Comparison of ENCODE assay signal across 29 cellular contexts in genomic region chrX:129346574-129346973, GRCh38.
A peak's percentile ranks its signal among the peaks of the same experiment; 100 is the strongest.
DNase-seq lines count a peak whose midpoint lies in the region; TF ChIP-seq lines count a peak whose summit lies in the region.
"Had no signal": no experiment of that assay in that cellular context is flagged by ENCODE, and none has a peak within 500 bp of the region (broad histone marks: within the 10 kb centered on the region; RNA-seq: fewer than 3 reads in every experiment).

No MANE protein-coding gene starts in this region.

- H3K4me3 Mint-ChIP-seq in chondrocyte (ENCODE audit: unreplicated experiment): no peak overlapping the region
- H3K4me3 Mint-ChIP-seq: B cell; CD14-positive monocyte; CD4-positive, alpha-beta memory T cell; CD4-positive, alpha-beta T cell; CD4-positive, CD25-positive, alpha-beta regulatory T cell; CD8-positive, alpha-beta memory T cell; CD8-positive, alpha-beta T cell had no signal

- H3K27me3 Mint-ChIP-seq in chondrocyte (ENCODE audit: low read depth): no peaks in the 10 kb centered on the region
- H3K27me3 Mint-ChIP-seq: B cell; CD4-positive, alpha-beta T cell had no signal

- no peak overlapping the region for H3K27ac ChIP-seq in colonic mucosa
- H3K27ac ChIP-seq: 22Rv1; A549; BLaER1; BLaER1 treated with 17β-estradiol and CSF1 and Interleukin-3, amounts not matched to agents 10 nM and 100 nM; C4-2B had no signal

- H3K9me3 ChIP-seq in colonic mucosa: no peaks in the 10 kb centered on the region
- H3K9me3 ChIP-seq: A549, BE2C, Caco-2 had no signal

- H3K27ac Mint-ChIP-seq in chondrocyte (ENCODE audit: unreplicated experiment): no peak overlapping the region
- H3K27ac Mint-ChIP-seq: B cell; CD4-positive, alpha-beta memory T cell; CD4-positive, alpha-beta T cell; CD4-positive, CD25-positive, alpha-beta regulatory T cell; CD8-positive, alpha-beta memory T cell; CD8-positive, alpha-beta T cell had no signal

- no peaks in the 10 kb centered on the region for H3K27me3 ChIP-seq in colonic mucosa
- H3K27me3 ChIP-seq: BE2C had no signal

- TF ChIP-seq CTCF in chondrocyte (IDR thresholded peaks at IDR 0.05) (no peak), colonic mucosa (IDR thresholded peaks at IDR 0.05) (no peak)

- H3K36me3 Mint-ChIP-seq in chondrocyte (ENCODE audit: low read depth): peaks cover 20% of the 10 kb centered on the region
- H3K36me3 Mint-ChIP-seq: CD14-positive monocyte; CD4-positive, alpha-beta memory T cell; CD4-positive, CD25-positive, alpha-beta regulatory T cell; CD8-positive, alpha-beta memory T cell; CD8-positive, alpha-beta T cell had no signal

- no peak overlapping the region for H3K9ac ChIP-seq in colonic mucosa (ENCODE audit: low read depth in 2 of 2, low read length in 2 of 2)
- H3K9ac ChIP-seq: BLaER1; BLaER1 treated with 17β-estradiol and CSF1 and Interleukin-3, amounts not matched to agents 10 nM and 100 nM had no signal

- DNase-seq in chondrocyte (ENCODE audit: low spot score) (peak; percentile 68), colonic mucosa (no peak)
- DNase-seq: 8988T; ACHN; AML-193; BE2C; C1 segment of cervical spinal cord; Caco-2; Calu3; CD4-positive, alpha-beta memory T cell; CD4-positive, alpha-beta T cell; CD4-positive, CD25-positive, alpha-beta regulatory T cell; CD8-positive, alpha-beta memory T cell; CD8-positive, alpha-beta T cell; COR-L47; DMS 273 treated with DMSO at 0.1 percent for 48 hours; DMS153; DMS53; DMS79; DMS79 treated with DMSO at 0.1 percent for 48 hours; DND-41; EL had no signal

- no peaks in the 10 kb centered on the region for H3K36me3 ChIP-seq in colonic mucosa
- H3K36me3 ChIP-seq: BE2C; BLaER1; BLaER1 treated with 17β-estradiol and CSF1 and Interleukin-3, amounts not matched to agents 10 nM and 100 nM had no signal

- H3K4me1 ChIP-seq in colonic mucosa: no peaks in the 10 kb centered on the region
- H3K4me1 ChIP-seq: A549; BE2C; BLaER1; BLaER1 treated with 17β-estradiol and CSF1 and Interleukin-3, amounts not matched to agents 10 nM and 100 nM; Caco-2 had no signal

- intact Hi-C loops in colonic mucosa (cut with DNase I): no loop called here

- no peaks in the 10 kb centered on the region for H3K4me1 Mint-ChIP-seq in chondrocyte (ENCODE audit: low read depth)
- H3K4me1 Mint-ChIP-seq: B cell; CD14-positive monocyte; CD4-positive, CD25-positive, alpha-beta regulatory T cell; CD8-positive, alpha-beta memory T cell had no signal

- H3K9me3 Mint-ChIP-seq in chondrocyte (ENCODE audit: low read depth): peaks cover 42% of the 10 kb centered on the region

- H3K4me3 ChIP-seq in colonic mucosa: no peak overlapping the region
- H3K4me3 ChIP-seq: A549; BLaER1; BLaER1 treated with 17β-estradiol and CSF1 and Interleukin-3, amounts not matched to agents 10 nM and 100 nM had no signal
